In genomic region chr6:17042422-17043147, GRCh38 we compare ENCODE assay signal across 8 cellular contexts. TPM values are rescaled to one million over a fixed set of nuclear protein-coding genes. Genes with fewer than 3 reads are reported as not detected.
DNase-seq lines count a peak whose midpoint lies in the region; ATAC-seq and TF ChIP-seq lines count a peak whose summit lies in the region.

No MANE protein-coding gene starts in this region.

- no peak overlapping the region for H3K27ac Mint-ChIP-seq in activated CD4-positive, alpha-beta T cell treated with anti-CD3 and anti-CD28 coated beads, Interleukin-2, amount 10 ng/mL, durations not matched to agents 7 days and 5 days

- H3K27ac ChIP-seq in WERI-Rb-1, result no peak overlapping the region

- H3K36me3 ChIP-seq in H7 (replicated peaks; ENCODE audit: control insufficient read depth, insufficient read depth, low read length), result no peaks in the 10 kb centered on the region
- H3K36me3 ChIP-seq in WERI-Rb-1, result no peaks in the 10 kb centered on the region

- H3K4me3 ChIP-seq in H7 (ENCODE audit: insufficient read depth, low read depth, low read length) (no peak overlapping the region), WERI-Rb-1 (ENCODE audit: low read depth, low read length) (no peak overlapping the region; the same call in 1 of the 2 replicates)

- H3K27me3 ChIP-seq in H7 (ENCODE audit: control insufficient read depth, insufficient read depth, low read length), result no peaks in the 10 kb centered on the region
- H3K27me3 ChIP-seq in WERI-Rb-1 (ENCODE audit: insufficient read depth, low read depth, severe bottlenecking), result peaks cover 1% of the 10 kb centered on the region

- DNase-seq in H7 (peak; percentile 81), WERI-Rb-1 (peak; percentile 67), left ventricle myocardium superior (no peak), posterior cingulate gyrus (peak; percentile 28 to 93 (median 58))
- no peak for DNase-seq in activated CD4-positive, alpha-beta T cell treated with anti-CD3 and anti-CD28 coated beads, Interleukin-2, amount 10 ng/mL, durations not matched to agents 7 days and 5 days

- CTCF ChIA-PET in activated CD4-positive, alpha-beta T cell treated with anti-CD3 and anti-CD28 coated beads, Interleukin-2, amount 10 ng/mL, durations not matched to agents 7 days and 5 days (lab: Charles Lee), result no interaction called here

- H3K9me3 Mint-ChIP-seq in activated CD4-positive, alpha-beta T cell treated with anti-CD3 and anti-CD28 coated beads, Interleukin-2, amount 10 ng/mL, durations not matched to agents 7 days and 5 days, result no peaks in the 10 kb centered on the region

- TF ChIP-seq CTCF in WERI-Rb-1 (IDR thresholded peaks at IDR 0.05; ENCODE audit: low read depth, low read length), result peak; percentile 62

- ATAC-seq in left ventricle myocardium superior (peak; percentile 60), GM19397 (IDR thresholded peaks at IDR 0.05; ENCODE audit: unreplicated experiment) (no peak), HG03442 (IDR thresholded peaks at IDR 0.05; ENCODE audit: unreplicated experiment) (no peak), GM21619 (IDR thresholded peaks at IDR 0.05; ENCODE audit: unreplicated experiment) (no peak)

- no peak overlapping the region for H3K4me3 Mint-ChIP-seq in activated CD4-positive, alpha-beta T cell treated with anti-CD3 and anti-CD28 coated beads, Interleukin-2, amount 10 ng/mL, durations not matched to agents 7 days and 5 days

- POLR2A ChIA-PET in activated CD4-positive, alpha-beta T cell treated with anti-CD3 and anti-CD28 coated beads, Interleukin-2, amount 10 ng/mL, durations not matched to agents 7 days and 5 days (lab: Charles Lee), result no interaction called here

- peaks cover 3% of the 10 kb centered on the region for H3K9me3 ChIP-seq in WERI-Rb-1 (ENCODE audit: severe bottlenecking)

- no peaks in the 10 kb centered on the region for H3K36me3 Mint-ChIP-seq in activated CD4-positive, alpha-beta T cell treated with anti-CD3 and anti-CD28 coated beads, Interleukin-2, amount 10 ng/mL, durations not matched to agents 7 days and 5 days (ENCODE audit: low read depth)

- intact Hi-C loops in left ventricle myocardium superior (cut with micrococcal nuclease), result no loop called here
- intact Hi-C loops in posterior cingulate gyrus (cut with DNase I), result no loop called here

- H3K4me1 Mint-ChIP-seq in activated CD4-positive, alpha-beta T cell treated with anti-CD3 and anti-CD28 coated beads, Interleukin-2, amount 10 ng/mL, durations not matched to agents 7 days and 5 days, result no peaks in the 10 kb centered on the region

- H3K27me3 Mint-ChIP-seq in activated CD4-positive, alpha-beta T cell treated with anti-CD3 and anti-CD28 coated beads, Interleukin-2, amount 10 ng/mL, durations not matched to agents 7 days and 5 days, result peaks cover 14% of the 10 kb centered on the region

RNA-seq across cellular contexts. Expression of gene STMND1, which starts 59.3 kb away (rescaled TPM):
- not detected in 2 replicates for total RNA-seq in H7 (2014; rRNA removed; shearing (Covaris generic))
- total RNA-seq in left ventricle myocardium superior, result not detected
- total RNA-seq in activated CD4-positive, alpha-beta T cell treated with anti-CD3 and anti-CD28 coated beads, Interleukin-2, amount 10 ng/mL, durations not matched to agents 7 days and 5 days, result not detected

Comparison
In these comparisons a context has a peak if more than half of its experiments do, and no peak if none do; other contexts are left out.
1. DNase-seq: peak in H7 (single experiment), WERI-Rb-1 (single experiment) and posterior cingulate gyrus (10 of 10); none in left ventricle myocardium superior (single experiment) and activated CD4-positive, alpha-beta T cell treated with anti-CD3 and anti-CD28 coated beads, Interleukin-2, amount 10 ng/mL, durations not matched to agents 7 days and 5 days (single experiment).